1 cellular context compared by ENCODE assay signal in genomic region chr19:49486232-49486631, GRCh38.
TF ChIP-seq lines count a peak whose summit lies in the region.

No MANE protein-coding gene starts in this region.

TF ChIP-seq in H1, 55 proteins besides CTCF, POLR2A, EP300 and RAD21:
- TF ChIP-seq EGR1 (IDR thresholded peaks at IDR 0.05; ENCODE audit: borderline replicate concordance, low read depth, low read length) (no peak), ZNF274 (IDR thresholded peaks at IDR 0.05; ENCODE audit: borderline replicate concordance, extremely low read depth, low read length) (no peak), SIX5 (IDR thresholded peaks at IDR 0.05; ENCODE audit: low read depth, low read length) (no peak)
